ENCODE assay signal across 21 cellular contexts in genomic region chr17:55068862-55069771, GRCh38.
"Had no signal": no experiment of that assay in that cellular context is flagged by ENCODE, and none has a peak within 500 bp of the region (broad histone marks: within the 10 kb centered on the region; RNA-seq: fewer than 3 reads in every experiment).

No MANE protein-coding gene starts in this region.

- H3K36me3 ChIP-seq: brain microvascular endothelial cell, colonic mucosa, neural progenitor cell, right atrium auricular region had no signal

- DNase-seq: activated CD4-positive, alpha-beta T cell treated with anti-CD3 and anti-CD28 coated beads for 48 hours; activated CD4-positive, CD25-positive, alpha-beta regulatory T cell; activated CD8-positive, alpha-beta T cell treated with anti-CD3 and anti-CD28 coated beads for 36 hours; activated naive CD4-positive, alpha-beta T cell treated with anti-CD3 and anti-CD28 coated beads for 36 hours; activated T-cell treated with anti-CD3 and anti-CD28 coated beads, Interleukin-2, amount 50 U/mL, for 24 hours; anterior cingulate cortex; brain microvascular endothelial cell; colonic mucosa; foreskin melanocyte; glutamatergic neuron; hippocampal formation; islet precursor cell; left lung; mammary epithelial cell; stimulated activated naive CD8-positive, alpha-beta T cell treated with anti-CD3 and anti-CD28 coated beads, Interleukin-15, Interleukin-2, amounts not matched to agents 100 U/mL and 50 U/mL, for 24 hours; substantia nigra had no signal

- H3K9ac ChIP-seq: neural progenitor cell had no signal

- H3K27me3 ChIP-seq: brain microvascular endothelial cell, colonic mucosa, left lung, neural progenitor cell, right atrium auricular region, tibial nerve had no signal

- H2AFZ ChIP-seq: neural progenitor cell had no signal

- H3K4me3 ChIP-seq: colonic mucosa, left lung, neural progenitor cell, right atrium auricular region, tibial nerve had no signal

- H3K9me3 Mint-ChIP-seq: activated CD8-positive, alpha-beta T cell treated with anti-CD3 and anti-CD28 coated beads for 36 hours; activated naive CD4-positive, alpha-beta T cell treated with anti-CD3 and anti-CD28 coated beads for 36 hours; activated T-cell treated with anti-CD3 and anti-CD28 coated beads, Interleukin-2, amount 50 U/mL, for 24 hours; central memory CD8-positive, alpha-beta T cell; neural progenitor cell had no signal

- H3K4me1 ChIP-seq: colonic mucosa, left lung, neural progenitor cell, right atrium auricular region, tibial nerve had no signal

- H3K27ac ChIP-seq: brain microvascular endothelial cell, colonic mucosa, left lung, neural progenitor cell, right atrium auricular region, tibial nerve had no signal

- H3K27ac Mint-ChIP-seq: activated CD8-positive, alpha-beta T cell treated with anti-CD3 and anti-CD28 coated beads for 36 hours; activated naive CD4-positive, alpha-beta T cell treated with anti-CD3 and anti-CD28 coated beads for 36 hours; activated T-cell treated with anti-CD3 and anti-CD28 coated beads, Interleukin-2, amount 50 U/mL, for 24 hours; neural progenitor cell; progenitor cell of endocrine pancreas had no signal

- H3K27me3 Mint-ChIP-seq: activated CD8-positive, alpha-beta T cell treated with anti-CD3 and anti-CD28 coated beads for 36 hours; activated T-cell treated with anti-CD3 and anti-CD28 coated beads, Interleukin-2, amount 50 U/mL, for 24 hours; central memory CD8-positive, alpha-beta T cell; progenitor cell of endocrine pancreas had no signal

- H3K9me3 ChIP-seq: colonic mucosa, left lung, right atrium auricular region, tibial nerve had no signal

- H3K4me2 ChIP-seq: neural progenitor cell had no signal

- H3K4me1 Mint-ChIP-seq: central memory CD8-positive, alpha-beta T cell had no signal

- H3K4me3 Mint-ChIP-seq: activated CD8-positive, alpha-beta T cell treated with anti-CD3 and anti-CD28 coated beads for 36 hours; activated naive CD4-positive, alpha-beta T cell treated with anti-CD3 and anti-CD28 coated beads for 36 hours; activated T-cell treated with anti-CD3 and anti-CD28 coated beads, Interleukin-2, amount 50 U/mL, for 24 hours; central memory CD8-positive, alpha-beta T cell; neural progenitor cell had no signal

- ATAC-seq: activated CD8-positive, alpha-beta T cell treated with anti-CD3 and anti-CD28 coated beads for 36 hours; left lung; stimulated activated naive CD8-positive, alpha-beta T cell treated with anti-CD3 and anti-CD28 coated beads, Interleukin-15, Interleukin-2, amounts not matched to agents 100 U/mL and 50 U/mL, for 24 hours had no signal
